ENCODE assay signal across 21 cellular contexts in the genomic region with DNA sequence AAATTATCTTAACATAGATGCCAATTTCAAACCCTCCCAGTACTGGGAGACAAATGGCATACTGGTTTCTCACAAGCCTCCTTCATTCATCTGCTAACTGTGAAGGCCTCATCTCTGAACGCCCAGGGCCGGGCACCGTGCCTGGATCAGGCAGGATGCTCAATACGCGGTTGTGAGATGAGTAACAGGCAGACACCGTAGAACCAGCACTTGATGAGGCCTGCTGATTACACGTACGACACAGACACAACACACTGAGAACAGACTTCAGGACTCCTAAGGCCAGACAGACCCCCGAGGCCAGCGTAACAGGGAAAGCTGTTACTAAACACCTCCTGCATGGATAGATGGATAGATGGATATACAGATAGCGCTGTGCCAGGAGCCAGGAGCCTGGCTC.
DNase-seq lines count a peak whose midpoint lies in the region; ATAC-seq, FAIRE-seq and TF ChIP-seq lines count a peak whose summit lies in the region.
"Had no signal": no experiment of that assay in that cellular context is flagged by ENCODE, and none has a peak within 500 bp of the region (broad histone marks: within the 10 kb centered on the region; RNA-seq: fewer than 3 reads in every experiment).

No MANE protein-coding gene starts in this region.

- 84 to 92% methylated on average over 11 of the region's 11 CpGs for WGBS in sigmoid colon, 2 donors
- WGBS in hepatocyte (ENCODE audit: low lambda C conversion rate, missing lambda C conversion rate) = 88% methylated on average over 11 of the region's 11 CpGs
- WGBS in HepG2 (ENCODE audit: low lambda C conversion rate) = 93% methylated on average over 11 of the region's 11 CpGs

- H3K27me3 ChIP-seq in sigmoid colon (no peaks in the 10 kb centered on the region), hepatocyte (no peaks in the 10 kb centered on the region), HepG2 (ENCODE audit: control insufficient read depth in 1 of 2, insufficient read depth in 2 of 2, low read length in 2 of 2) (no peaks in the 10 kb centered on the region)
- H3K27me3 ChIP-seq: ovary, thyroid gland had no signal

- CTCF ChIA-PET in HepG2 (lab: Yijun Ruan, JAX; ENCODE audit: low intra/inter-chr PET ratio, low total read pairs) = no interaction called here

- H3K27ac Mint-ChIP-seq in activated naive CD4-positive, alpha-beta T cell treated with anti-CD3 and anti-CD28 coated beads, Interleukin-2, amount 50 U/mL, for 24 hours = peak overlapping the region; percentile 4
- H3K27ac Mint-ChIP-seq: immature natural killer cell had no signal

- no peaks in the 10 kb centered on the region for H4K20me1 ChIP-seq in hepatocyte (ENCODE audit: insufficient read depth, poor library complexity, severe bottlenecking)
- H4K20me1 ChIP-seq in HepG2 (ENCODE audit: insufficient read depth, low read length) = no peaks in the 10 kb centered on the region

- no TSS peak for BruUV-seq in HepG2 (replicated peaks; lab: Mats Ljungman, UMichigan)

- in situ Hi-C loops in HepG2 (cut with HindIII; ENCODE audit: extremely low pct_ligation_motif_present, low pct_unique_long_range_greater_than_20kb) = no loop called here

- no peaks in the 10 kb centered on the region for H3K27me3 Mint-ChIP-seq in activated naive CD4-positive, alpha-beta T cell treated with anti-CD3 and anti-CD28 coated beads, Interleukin-2, amount 50 U/mL, for 24 hours

- H3K9me3 Mint-ChIP-seq in activated naive CD4-positive, alpha-beta T cell treated with anti-CD3 and anti-CD28 coated beads, Interleukin-2, amount 50 U/mL, for 24 hours = no peaks in the 10 kb centered on the region
- H3K9me3 Mint-ChIP-seq: immature natural killer cell had no signal

- H2AFZ ChIP-seq in hepatocyte = no peak overlapping the region
- H2AFZ ChIP-seq in HepG2 (ENCODE audit: low read length) = no peak overlapping the region

- TF ChIP-seq POLR2A in sigmoid colon (IDR thresholded peaks at IDR 0.05) (no peak), HepG2 (IDR thresholded peaks at IDR 0.05; ENCODE audit: insufficient read depth in 1 of 2, low read depth in 2 of 2, low read length in 2 of 2) (no peak)

- TF ChIP-seq EP300 in sigmoid colon (IDR thresholded peaks at IDR 0.05) (no peak), HepG2 (IDR thresholded peaks at IDR 0.05; ENCODE audit: low read depth in 2 of 2, low read length in 2 of 2) (no peak), HepG2 (CRISPR knock-in tag; IDR thresholded peaks at IDR 0.05; ENCODE audit: borderline replicate concordance) (no peak)

- H3K79me2 ChIP-seq in hepatocyte (no peaks in the 10 kb centered on the region), HepG2 (ENCODE audit: insufficient read depth, low read length) (no peaks in the 10 kb centered on the region)

- no peak for FAIRE-seq in HepG2 (lab: Jason Lieb, UNC)
- FAIRE-seq: GM12891, small intestine had no signal

- peak overlapping the region in 1 of 4 donors; percentile 58 for H3K27ac ChIP-seq in sigmoid colon
- no peak overlapping the region for H3K27ac ChIP-seq in hepatocyte
- no peak overlapping the region for H3K27ac ChIP-seq in HepG2 (ENCODE audit: extremely low read length, insufficient read depth, low read length)
- H3K27ac ChIP-seq: ovary, thyroid gland had no signal

- peaks cover 38% of the 10 kb centered on the region for H3K4me1 Mint-ChIP-seq in activated naive CD4-positive, alpha-beta T cell treated with anti-CD3 and anti-CD28 coated beads, Interleukin-2, amount 50 U/mL, for 24 hours

- H3K4me3 ChIP-seq in choroid plexus epithelial cell (ENCODE audit: low read depth, low read length) (no peak overlapping the region), sigmoid colon (no peak overlapping the region), hepatocyte (no peak overlapping the region), HepG2 (replicated peaks in 1 of 3; ENCODE audit: insufficient read depth in 1 of 3, low read depth in 2 of 3, low read length in 3 of 3) (no peak overlapping the region)
- H3K4me3 ChIP-seq: ovary, thyroid gland had no signal

- intact Hi-C loops in sigmoid colon (cut with DNase I) (no loop called here), HepG2 (cut with micrococcal nuclease; ENCODE audit: unreplicated experiment) (no loop called here)

- H3K36me3 ChIP-seq in sigmoid colon = peaks cover 0 to 31% (median 0%) of the 10 kb centered on the region in 4 donors
- no peaks in the 10 kb centered on the region for H3K36me3 ChIP-seq in hepatocyte (replicated peaks; ENCODE audit: insufficient read depth, low read depth)
- peaks cover 3 to 4% of the 10 kb centered on the region in 2 experiments; a peak in 1 of 5 replicates for H3K36me3 ChIP-seq in HepG2 (replicated peaks in 1 of 2; ENCODE audit: control insufficient read depth in 1 of 2, insufficient read depth in 2 of 2, low read length in 2 of 2)
- H3K36me3 ChIP-seq: ovary, thyroid gland had no signal

- no peak for ATAC-seq in HepG2

- peaks cover 2% of the 10 kb centered on the region for H3K36me3 Mint-ChIP-seq in activated naive CD4-positive, alpha-beta T cell treated with anti-CD3 and anti-CD28 coated beads, Interleukin-2, amount 50 U/mL, for 24 hours

- POLR2A ChIA-PET in HepG2 (lab: Yijun Ruan, JAX) = no interaction called here

- no peak for DNase-seq in activated naive CD4-positive, alpha-beta T cell treated with anti-CD3 and anti-CD28 coated beads, Interleukin-2, amount 50 U/mL, for 16 hours
- DNase-seq in M059J (ENCODE audit: low read depth) (peak; percentile 30), choroid plexus epithelial cell (ENCODE audit: low read depth) (peak; percentile 62), sigmoid colon (peak; percentile 60), hepatocyte (ENCODE audit: low spot score) (no peak), C1 segment of cervical spinal cord (lab: John Stamatoyannopoulos, UW) (no peak), HepG2 (ENCODE audit: low spot score) (no peak)
- DNase-seq: amygdala; DND-41; effector CD4-positive, alpha-beta T cell; foreskin melanocyte; immature natural killer cell; NCI-H2081 treated with DMSO at 0.1 percent for 48 hours; NCI-H774; SHP77; small intestine; T1000; thyroid gland had no signal

- TF ChIP-seq RAD21 in HepG2 (CRISPR knock-in tag; IDR thresholded peaks at IDR 0.05) = no peak

- TF ChIP-seq CTCF in choroid plexus epithelial cell (conservative IDR thresholded peaks at IDR 0.05; ENCODE audit: low read depth, low read length) = no peak
- no peak for TF ChIP-seq CTCF in sigmoid colon (IDR thresholded peaks at IDR 0.05)
- no peak for TF ChIP-seq CTCF in hepatocyte (IDR thresholded peaks at IDR 0.05; ENCODE audit: poor library complexity)
- no peak for TF ChIP-seq CTCF in HepG2 (CRISPR knock-in tag; IDR thresholded peaks at IDR 0.05)

- H3K9me2 ChIP-seq in hepatocyte (replicated peaks; ENCODE audit: insufficient read depth) = no peaks in the 10 kb centered on the region

- H3K9ac ChIP-seq in HepG2 (ENCODE audit: insufficient read depth, low read depth, low read length) = no peak overlapping the region

- peaks cover 0 to 53% (median 44%) of the 10 kb centered on the region in 4 donors for H3K4me1 ChIP-seq in sigmoid colon
- H3K4me1 ChIP-seq in hepatocyte (ENCODE audit: insufficient read depth) = no peaks in the 10 kb centered on the region
- no peaks in the 10 kb centered on the region for H3K4me1 ChIP-seq in HepG2 (ENCODE audit: insufficient read depth, low read length)

- no peak overlapping the region for H3K4me3 Mint-ChIP-seq in activated naive CD4-positive, alpha-beta T cell treated with anti-CD3 and anti-CD28 coated beads, Interleukin-2, amount 50 U/mL, for 24 hours
- H3K4me3 Mint-ChIP-seq: immature natural killer cell had no signal

- no peak overlapping the region for H3K4me2 ChIP-seq in hepatocyte
- H3K4me2 ChIP-seq in HepG2 (ENCODE audit: low read depth, low read length) = no peak overlapping the region

- H3K9me3 ChIP-seq in sigmoid colon (no peaks in the 10 kb centered on the region), hepatocyte (ENCODE audit: low read depth) (no peaks in the 10 kb centered on the region), HepG2 (ENCODE audit: low read length) (no peaks in the 10 kb centered on the region)
- H3K9me3 ChIP-seq: ovary, thyroid gland had no signal

TF ChIP-seq in HepG2, 621 proteins besides CTCF, POLR2A, EP300 and RAD21 (continues in another document):
- TF ChIP-seq ZNF205 (CRISPR knock-in tag; IDR thresholded peaks at IDR 0.05) (no peak), ZBTB38 (CRISPR knock-in tag; IDR thresholded peaks at IDR 0.05) (no peak), GATA4 (IDR thresholded peaks at IDR 0.05; ENCODE audit: borderline replicate concordance, low read depth) (no peak), SMAD1 (CRISPR knock-in tag; IDR thresholded peaks at IDR 0.05; ENCODE audit: borderline replicate concordance, low read depth) (no peak), ELF4 (CRISPR knock-in tag; IDR thresholded peaks at IDR 0.05; ENCODE audit: borderline replicate concordance) (no peak), MXD4 (CRISPR knock-in tag; IDR thresholded peaks at IDR 0.05) (no peak), HDAC1 (CRISPR knock-in tag; IDR thresholded peaks at IDR 0.05) (no peak), HDAC6 (IDR thresholded peaks at IDR 0.05; ENCODE audit: low read depth, low read length) (no peak), PCBP2 (optimal IDR thresholded peaks at IDR 0.05; ENCODE audit: low read depth, low read length, poor library complexity, severe bottlenecking) (no peak), RFXANK (CRISPR knock-in tag; IDR thresholded peaks at IDR 0.05) (no peak), RARA (CRISPR knock-in tag; IDR thresholded peaks at IDR 0.05) (no peak)
- TF ChIP-seq, protein P1, sequence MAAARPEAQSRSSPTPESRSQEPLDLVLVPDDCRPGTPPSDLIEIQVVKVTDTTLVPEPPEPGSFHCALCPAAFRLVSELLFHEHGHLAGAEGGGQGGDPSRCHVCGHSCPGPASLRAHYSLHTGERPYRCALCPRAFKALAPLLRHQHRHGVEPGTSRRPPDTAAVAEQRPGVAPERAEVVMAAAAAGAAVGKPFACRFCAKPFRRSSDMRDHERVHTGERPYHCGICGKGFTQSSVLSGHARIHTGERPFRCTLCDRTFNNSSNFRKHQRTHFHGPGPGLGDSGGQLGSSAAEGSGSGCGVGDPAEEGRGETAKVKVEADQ (CRISPR knock-in tag; IDR thresholded peaks at IDR 0.05; ENCODE audit: borderline replicate concordance) = no peak
- TF ChIP-seq, protein P2, sequence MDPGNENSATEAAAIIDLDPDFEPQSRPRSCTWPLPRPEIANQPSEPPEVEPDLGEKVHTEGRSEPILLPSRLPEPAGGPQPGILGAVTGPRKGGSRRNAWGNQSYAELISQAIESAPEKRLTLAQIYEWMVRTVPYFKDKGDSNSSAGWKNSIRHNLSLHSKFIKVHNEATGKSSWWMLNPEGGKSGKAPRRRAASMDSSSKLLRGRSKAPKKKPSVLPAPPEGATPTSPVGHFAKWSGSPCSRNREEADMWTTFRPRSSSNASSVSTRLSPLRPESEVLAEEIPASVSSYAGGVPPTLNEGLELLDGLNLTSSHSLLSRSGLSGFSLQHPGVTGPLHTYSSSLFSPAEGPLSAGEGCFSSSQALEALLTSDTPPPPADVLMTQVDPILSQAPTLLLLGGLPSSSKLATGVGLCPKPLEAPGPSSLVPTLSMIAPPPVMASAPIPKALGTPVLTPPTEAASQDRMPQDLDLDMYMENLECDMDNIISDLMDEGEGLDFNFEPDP (CRISPR knock-in tag; conservative IDR thresholded peaks at IDR 0.05) = no peak

Comparison
In these comparisons a context has a peak if more than half of its experiments do, and no peak if none do; other contexts are left out.
1. DNase-seq: peak in M059J (single experiment), choroid plexus epithelial cell (single experiment) and sigmoid colon (single experiment); none in activated naive CD4-positive, alpha-beta T cell treated with anti-CD3 and anti-CD28 coated beads, Interleukin-2, amount 50 U/mL, for 16 hours (single experiment), hepatocyte (single experiment), C1 segment of cervical spinal cord (0 of 14) and HepG2 (single experiment).